Comparison of ENCODE assay signal across 8 cellular contexts in genomic region chr4:184473515-184474260, GRCh38. TPM values are rescaled to one million over a fixed set of nuclear protein-coding genes. Genes with fewer than 3 reads are reported as not detected.
DNase-seq lines count a peak whose midpoint lies in the region; TF ChIP-seq lines count a peak whose summit lies in the region.

No MANE protein-coding gene starts in this region.

- H3K4me3 Mint-ChIP-seq in chondrocyte (ENCODE audit: unreplicated experiment) = peak overlapping the region; percentile 89

- H3K4me3 ChIP-seq in Jurkat, Clone E6-1 (ENCODE audit: low read length) = peak overlapping the region; percentile 76

- no peaks in the 10 kb centered on the region for H3K36me3 Mint-ChIP-seq in chondrocyte (ENCODE audit: low read depth)

- H3K27me3 Mint-ChIP-seq in chondrocyte (ENCODE audit: low read depth) = no peaks in the 10 kb centered on the region

- TF ChIP-seq CTCF in chondrocyte (IDR thresholded peaks at IDR 0.05) = no peak

- peak; percentile 46 for DNase-seq in NK-92 treated with Interleukin-12 subunit alpha and Interleukin-12 subunit beta, amount 100 ng/mL, for 24 hours (lab: John Stamatoyannopoulos, UW)
- DNase-seq in NK-92 (lab: John Stamatoyannopoulos, UW; ENCODE audit: unreplicated experiment) = no peak
- peak; percentile 26 for DNase-seq in Jurkat, Clone E6-1 (ENCODE audit: low read depth, low spot score)
- peak; percentile 57 for DNase-seq in activated CD4-positive, CD25-positive, alpha-beta regulatory T cell treated with anti-CD3 and anti-CD28 coated beads, Interleukin-2, amount 50 U/mL, for 72 hours
- DNase-seq in chondrocyte (ENCODE audit: low spot score) = no peak
- DNase-seq in left kidney (ENCODE audit: low read depth, low spot score) = peak; percentile 77
- peak; percentile 23 to 25 for DNase-seq in stimulated activated CD4-positive, alpha-beta T cell treated with anti-CD3 and anti-CD28 coated beads, Interleukin-2, amount 100 ng/mL, for 48 hours
- no peak for DNase-seq in NCI-H1105 treated with DMSO at 0.1 percent for 48 hours (lab: John Stamatoyannopoulos, UW)

- peaks cover 17% of the 10 kb centered on the region for H3K4me1 Mint-ChIP-seq in chondrocyte (ENCODE audit: low read depth)

- peak overlapping the region; percentile 94 for H3K27ac Mint-ChIP-seq in chondrocyte (ENCODE audit: unreplicated experiment)

- H3K9me3 Mint-ChIP-seq in chondrocyte (ENCODE audit: low read depth) = no peaks in the 10 kb centered on the region

RNA-seq across cellular contexts. Expression of gene IRF2, which starts 0.7 kb away (rescaled TPM):
- 40.7 TPM for polyA plus RNA-seq in Jurkat, Clone E6-1 (2012; ENCODE audit: insufficient read depth, insufficient read length)
- total RNA-seq in chondrocyte = 11.7 to 13.2 TPM (median 12.2 TPM) in 3 replicates

Comparison
In these comparisons a context has a peak if more than half of its experiments do, and no peak if none do; other contexts are left out.
1. DNase-seq: peak in NK-92 treated with Interleukin-12 subunit alpha and Interleukin-12 subunit beta, amount 100 ng/mL, for 24 hours (single experiment), Jurkat, Clone E6-1 (single experiment), activated CD4-positive, CD25-positive, alpha-beta regulatory T cell treated with anti-CD3 and anti-CD28 coated beads, Interleukin-2, amount 50 U/mL, for 72 hours (single experiment), left kidney (single experiment) and stimulated activated CD4-positive, alpha-beta T cell treated with anti-CD3 and anti-CD28 coated beads, Interleukin-2, amount 100 ng/mL, for 48 hours (2 of 2); none in NK-92 (single experiment), chondrocyte (single experiment) and NCI-H1105 treated with DMSO at 0.1 percent for 48 hours (single experiment).